8 cellular contexts compared by ENCODE assay signal in genomic region chr17:7484067-7484963, GRCh38. TPM values are rescaled to one million over a fixed set of nuclear protein-coding genes. Genes with fewer than 3 reads are reported as not detected.
A peak's percentile ranks its signal among the peaks of the same experiment; 100 is the strongest.
DNase-seq lines count a peak whose midpoint lies in the region; ATAC-seq and TF ChIP-seq lines count a peak whose summit lies in the region.

POLR2A (plus strand) TSS chr17:7484366.

- TF ChIP-seq CTCF in right atrium auricular region (IDR thresholded peaks at IDR 0.05), result no peak
- peak in 3 of 4 experiments; percentile 13 to 42 (median 32) for TF ChIP-seq CTCF in uterus (IDR thresholded peaks at IDR 0.05)

- H3K27me3 ChIP-seq in right atrium auricular region, result no peaks in the 10 kb centered on the region
- no peaks in the 10 kb centered on the region for H3K27me3 ChIP-seq in uterus

- H3K4me1 ChIP-seq in right atrium auricular region (peaks cover 0 to 68% of the 10 kb centered on the region in 2 donors), uterus (no peaks in the 10 kb centered on the region)

- peak; percentile 100 for TF ChIP-seq POLR2A in GM15510 (IDR thresholded peaks at IDR 0.05; ENCODE audit: borderline replicate concordance, extremely low read depth, insufficient read length)
- TF ChIP-seq POLR2A in uterus (IDR thresholded peaks at IDR 0.05), result peak; percentile 99 to 100

- H3K9me3 ChIP-seq in right atrium auricular region (no peaks in the 10 kb centered on the region), uterus (no peaks in the 10 kb centered on the region)

- DNase-seq in NCI-H187 (lab: John Stamatoyannopoulos, UW) (peak; percentile 76 to 91), T-helper 2 cell (peak; percentile 96 to 97 (median 97)), anterior cingulate cortex (lab: John Stamatoyannopoulos, UW) (peak; percentile 90 to 100 (median 98)), right atrium auricular region (ENCODE audit: low spot score) (peak; percentile 99), pulmonary artery endothelial cell (ENCODE audit: low read depth, low spot score) (peak; percentile 94), uterus (peak; percentile 99)

- H3K4me3 ChIP-seq in right atrium auricular region (peak within 1 kb of the TSS; percentile 65 to 68), uterus (peak within 1 kb of the TSS; percentile 64 to 74)

- H3K36me3 ChIP-seq in right atrium auricular region (no peaks in the 10 kb centered on the region), uterus (no peaks in the 10 kb centered on the region)

- ATAC-seq in HG02938 (IDR thresholded peaks at IDR 0.05; ENCODE audit: unreplicated experiment), result peak; percentile 66

- intact Hi-C loops in uterus (cut with DNase I; ENCODE audit: low total_unique reads), result loop anchor here (10.0 kb wide), 1 partner anchor 50 kb away; the partner anchor contains the start of genes FGF11 and TMEM102

- H3K27ac ChIP-seq in right atrium auricular region (peak within 1 kb of the TSS; percentile 97 to 100), uterus (peak within 1 kb of the TSS; percentile 98 to 99)

RNA-seq across cellular contexts. Expression of gene POLR2A, which starts in this region (rescaled TPM):
- total RNA-seq in right atrium auricular region, result 10 to 100 TPM; 28.4 to 41.2 TPM
- 65.3 and 93.4 TPM in 2 replicates for total RNA-seq in pulmonary artery endothelial cell
- total RNA-seq in uterus, result 100 to 1,000 TPM in 2 of 4 donors, 10 to 100 TPM in 2; 19.7 to 167 (median 77.6) TPM

Comparison
In these comparisons a context has a peak if more than half of its experiments do, and no peak if none do; other contexts are left out.
1. Peak in every context shown above with its lines: DNase-seq, ATAC-seq, H3K4me3 ChIP-seq and H3K27ac ChIP-seq.
2. CTCF ChIP-seq: peak in uterus (3 of 4); none in right atrium auricular region (0 of 2).